Comparison of ENCODE assay signal across 20 cellular contexts in the genomic region with DNA sequence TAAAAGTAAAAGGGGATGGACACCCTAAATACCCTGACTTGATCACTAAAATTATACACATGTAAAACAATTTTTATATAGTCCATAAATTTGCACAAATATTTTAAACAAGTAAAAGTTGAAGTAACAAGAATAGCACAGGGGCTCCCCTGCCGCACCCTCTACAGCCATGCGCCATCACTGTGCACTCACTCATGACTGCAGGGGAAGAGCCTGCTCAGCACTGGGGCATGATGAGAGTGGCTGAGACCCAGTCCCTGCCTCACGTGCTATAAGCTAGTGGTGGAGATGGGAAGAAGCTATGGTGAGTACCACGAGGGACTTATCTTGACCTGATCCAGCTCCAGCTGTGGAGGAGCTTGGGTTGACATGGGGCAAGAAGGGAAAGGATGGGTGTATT. TPM values are rescaled to one million over a fixed set of nuclear protein-coding genes. Genes with fewer than 3 reads are reported as not detected.
A peak's percentile ranks its signal among the peaks of the same experiment; 100 is the strongest.
DNase-seq lines count a peak whose midpoint lies in the region; ATAC-seq and TF ChIP-seq lines count a peak whose summit lies in the region.
"Had no signal": no experiment of that assay in that cellular context is flagged by ENCODE, and none has a peak within 500 bp of the region (broad histone marks: within the 10 kb centered on the region; RNA-seq: fewer than 3 reads in every experiment).

No MANE protein-coding gene starts in this region.

- no peak overlapping the region for H3K4me3 Mint-ChIP-seq in activated CD4-positive, alpha-beta T cell treated with anti-CD3 and anti-CD28 coated beads, Interleukin-2, amount 10 ng/mL, durations not matched to agents 24 days and 14 days
- no peak overlapping the region for H3K4me3 Mint-ChIP-seq in activated CD4-positive, alpha-beta T cell treated with anti-CD3 and anti-CD28 coated beads for 36 hours
- H3K4me3 Mint-ChIP-seq in natural killer cell treated with Interleukin-12 subunit alpha and Interleukin-12 subunit beta and Interleukin-15 and Interleukin-18, amount 100 ng/mL, for 72 hours: no peak overlapping the region
- no peak overlapping the region for H3K4me3 Mint-ChIP-seq in natural killer cell
- H3K4me3 Mint-ChIP-seq: CD14-positive monocyte; CD4-positive, alpha-beta T cell; CD8-positive, alpha-beta memory T cell; HFFc6 had no signal

- CTCF ChIA-PET in activated CD4-positive, alpha-beta T cell treated with anti-CD3 and anti-CD28 coated beads for 36 hours (lab: Charles Lee): interaction anchor here (1.3 to 1.9 kb wide), 2 partner anchors 20 to 323 kb away, joined by 3 to 10 read pairs; no protein-coding TSS in a partner anchor

- H3K27me3 Mint-ChIP-seq in activated CD4-positive, alpha-beta T cell treated with anti-CD3 and anti-CD28 coated beads, Interleukin-2, amount 10 ng/mL, durations not matched to agents 24 days and 14 days: no peaks in the 10 kb centered on the region
- no peaks in the 10 kb centered on the region for H3K27me3 Mint-ChIP-seq in activated CD4-positive, alpha-beta T cell treated with anti-CD3 and anti-CD28 coated beads for 36 hours
- no peaks in the 10 kb centered on the region for H3K27me3 Mint-ChIP-seq in natural killer cell treated with Interleukin-12 subunit alpha and Interleukin-12 subunit beta and Interleukin-15 and Interleukin-18, amount 100 ng/mL, for 72 hours
- H3K27me3 Mint-ChIP-seq in natural killer cell (ENCODE audit: low read depth in 2 of 2): no peaks in the 10 kb centered on the region
- H3K27me3 Mint-ChIP-seq: CD4-positive, alpha-beta T cell; CD8-positive, alpha-beta memory T cell had no signal

- H3K4me1 Mint-ChIP-seq in activated CD4-positive, alpha-beta T cell treated with anti-CD3 and anti-CD28 coated beads, Interleukin-2, amount 10 ng/mL, durations not matched to agents 24 days and 14 days: peaks cover 42% of the 10 kb centered on the region
- peaks cover 46% of the 10 kb centered on the region for H3K4me1 Mint-ChIP-seq in activated CD4-positive, alpha-beta T cell treated with anti-CD3 and anti-CD28 coated beads for 36 hours
- peaks cover 60 to 76% of the 10 kb centered on the region in 2 donors for H3K4me1 Mint-ChIP-seq in natural killer cell treated with Interleukin-12 subunit alpha and Interleukin-12 subunit beta and Interleukin-15 and Interleukin-18, amount 100 ng/mL, for 72 hours (ENCODE audit: low read depth in 2 of 2)
- H3K4me1 Mint-ChIP-seq in natural killer cell: peaks cover 39 to 43% of the 10 kb centered on the region in 2 donors

- peaks cover 14% of the 10 kb centered on the region for H3K36me3 Mint-ChIP-seq in activated CD4-positive, alpha-beta T cell treated with anti-CD3 and anti-CD28 coated beads, Interleukin-2, amount 10 ng/mL, durations not matched to agents 24 days and 14 days (ENCODE audit: low read depth)
- peaks cover 8% of the 10 kb centered on the region for H3K36me3 Mint-ChIP-seq in activated CD4-positive, alpha-beta T cell treated with anti-CD3 and anti-CD28 coated beads for 36 hours (ENCODE audit: low read depth)
- peaks cover 19% of the 10 kb centered on the region for H3K36me3 Mint-ChIP-seq in natural killer cell treated with Interleukin-12 subunit alpha and Interleukin-12 subunit beta and Interleukin-15 and Interleukin-18, amount 100 ng/mL, for 72 hours
- no peaks in the 10 kb centered on the region for H3K36me3 Mint-ChIP-seq in natural killer cell
- H3K36me3 Mint-ChIP-seq: CD14-positive monocyte had no signal

- DNase-seq in activated CD4-positive, alpha-beta T cell treated with anti-CD3 and anti-CD28 coated beads, Interleukin-2, amount 10 ng/mL, durations not matched to agents 24 days and 14 days: peak; percentile 48
- no peak for DNase-seq in activated CD4-positive, alpha-beta T cell treated with anti-CD3 and anti-CD28 coated beads for 36 hours
- no peak for DNase-seq in natural killer cell treated with Interleukin-12 subunit alpha and Interleukin-12 subunit beta and Interleukin-15 and Interleukin-18, amount 100 ng/mL, for 72 hours (ENCODE audit: low spot score)
- DNase-seq in natural killer cell: no peak
- no peak for DNase-seq in sciatic nerve (ENCODE audit: low spot score)
- DNase-seq in 8988T: no peak
- DNase-seq: ACHN; AML-193; BE2C; CD4-positive, alpha-beta T cell; CD8-positive, alpha-beta memory T cell; DMS 273 treated with DMSO at 0.1 percent for 48 hours; DMS79; EL; GDM1; GOT3; HFFc6 had no signal

- POLR2A ChIA-PET in activated CD4-positive, alpha-beta T cell treated with anti-CD3 and anti-CD28 coated beads for 36 hours (lab: Charles Lee): no interaction called here

- peaks cover 20% of the 10 kb centered on the region for H3K9me3 Mint-ChIP-seq in activated CD4-positive, alpha-beta T cell treated with anti-CD3 and anti-CD28 coated beads, Interleukin-2, amount 10 ng/mL, durations not matched to agents 24 days and 14 days
- H3K9me3 Mint-ChIP-seq in activated CD4-positive, alpha-beta T cell treated with anti-CD3 and anti-CD28 coated beads for 36 hours (ENCODE audit: low read depth): peaks cover 3% of the 10 kb centered on the region
- H3K9me3 Mint-ChIP-seq in natural killer cell treated with Interleukin-12 subunit alpha and Interleukin-12 subunit beta and Interleukin-15 and Interleukin-18, amount 100 ng/mL, for 72 hours: peaks cover 4% of the 10 kb centered on the region
- H3K9me3 Mint-ChIP-seq in natural killer cell: no peaks in the 10 kb centered on the region
- H3K9me3 Mint-ChIP-seq: CD4-positive, alpha-beta T cell; CD8-positive, alpha-beta memory T cell had no signal

- ATAC-seq in activated CD4-positive, alpha-beta T cell treated with anti-CD3 and anti-CD28 coated beads for 36 hours: no peak
- ATAC-seq in natural killer cell treated with Interleukin-12 subunit alpha and Interleukin-12 subunit beta and Interleukin-15 and Interleukin-18, amount 100 ng/mL, for 72 hours: no peak
- ATAC-seq in natural killer cell: no peak
- ATAC-seq in sciatic nerve: peak; percentile 20
- ATAC-seq: A549, GM12878 had no signal

- intact Hi-C loops in activated CD4-positive, alpha-beta T cell treated with anti-CD3 and anti-CD28 coated beads, Interleukin-2, amount 10 ng/mL, durations not matched to agents 24 days and 14 days (cut with micrococcal nuclease): no loop called here
- intact Hi-C loops in activated CD4-positive, alpha-beta T cell treated with anti-CD3 and anti-CD28 coated beads for 36 hours (cut with DNase I, micrococcal nuclease): loop anchor here in 1 of 2 experiments (10.0 kb wide), 1 partner anchor 487 kb away; no protein-coding TSS in a partner anchor
- intact Hi-C loops in natural killer cell (cut with micrococcal nuclease): no loop called here
- intact Hi-C loops in sciatic nerve (cut with DNase I): no loop called here

- H3K27ac Mint-ChIP-seq in activated CD4-positive, alpha-beta T cell treated with anti-CD3 and anti-CD28 coated beads, Interleukin-2, amount 10 ng/mL, durations not matched to agents 24 days and 14 days: peak overlapping the region; percentile 22
- no peak overlapping the region for H3K27ac Mint-ChIP-seq in activated CD4-positive, alpha-beta T cell treated with anti-CD3 and anti-CD28 coated beads for 36 hours
- peak overlapping the region; percentile 18 to 97 for H3K27ac Mint-ChIP-seq in natural killer cell treated with Interleukin-12 subunit alpha and Interleukin-12 subunit beta and Interleukin-15 and Interleukin-18, amount 100 ng/mL, for 72 hours
- H3K27ac Mint-ChIP-seq in natural killer cell: no peak overlapping the region
- H3K27ac Mint-ChIP-seq: CD14-positive monocyte; CD4-positive, alpha-beta T cell; HFFc6 had no signal

- TF ChIP-seq CTCF in natural killer cell (IDR thresholded peaks at IDR 0.05): no peak

RNA-seq across cellular contexts. Expression of a gene that starts 46.9 kb away (rescaled TPM):
- 16.4 and 21.1 TPM in 2 replicates for total RNA-seq in activated CD4-positive, alpha-beta T cell treated with anti-CD3 and anti-CD28 coated beads, Interleukin-2, amount 10 ng/mL, durations not matched to agents 24 days and 14 days
- total RNA-seq in activated CD4-positive, alpha-beta T cell treated with anti-CD3 and anti-CD28 coated beads for 36 hours: 10 to 100 TPM; 29.7 to 36.7 TPM
- 1 to 10 TPM; 6.3 to 9.3 TPM for total RNA-seq in natural killer cell treated with Interleukin-12 subunit alpha and Interleukin-12 subunit beta and Interleukin-15 and Interleukin-18, amount 100 ng/mL, for 72 hours
- under 1 TPM; 0.21 to 0.80 (median 0.29) TPM for total RNA-seq in natural killer cell
- total RNA-seq in sciatic nerve: 74.9 TPM

RNA-seq across cellular contexts. Expression of a gene that starts 47.5 kb away (rescaled TPM):
- total RNA-seq in activated CD4-positive, alpha-beta T cell treated with anti-CD3 and anti-CD28 coated beads, Interleukin-2, amount 10 ng/mL, durations not matched to agents 24 days and 14 days: 47.9 and 50.8 TPM in 2 replicates
- total RNA-seq in activated CD4-positive, alpha-beta T cell treated with anti-CD3 and anti-CD28 coated beads for 36 hours: 10 to 100 TPM; 48.8 to 59.5 TPM
- total RNA-seq in natural killer cell treated with Interleukin-12 subunit alpha and Interleukin-12 subunit beta and Interleukin-15 and Interleukin-18, amount 100 ng/mL, for 72 hours: 100 to 1,000 TPM; 133 to 241 TPM
- total RNA-seq in natural killer cell: 100 to 1,000 TPM; 264 to 339 (median 304) TPM
- 3.5 TPM for total RNA-seq in sciatic nerve

Comparison
In these comparisons a context has a peak if more than half of its experiments do, and no peak if none do; other contexts are left out.
1. H3K27ac Mint-ChIP-seq: peak in activated CD4-positive, alpha-beta T cell treated with anti-CD3 and anti-CD28 coated beads, Interleukin-2, amount 10 ng/mL, durations not matched to agents 24 days and 14 days (single experiment) and natural killer cell treated with Interleukin-12 subunit alpha and Interleukin-12 subunit beta and Interleukin-15 and Interleukin-18, amount 100 ng/mL, for 72 hours (2 of 2); none in activated CD4-positive, alpha-beta T cell treated with anti-CD3 and anti-CD28 coated beads for 36 hours (single experiment) and natural killer cell (0 of 2).
2. RNA of a gene that starts 47.5 kb away (total RNA-seq): 264 to 339 TPM in natural killer cell, 133 to 241 TPM in natural killer cell treated with Interleukin-12 subunit alpha and Interleukin-12 subunit beta and Interleukin-15 and Interleukin-18, amount 100 ng/mL, for 72 hours, 48.8 to 59.5 TPM in activated CD4-positive, alpha-beta T cell treated with anti-CD3 and anti-CD28 coated beads for 36 hours and 47.9 to 50.8 TPM in activated CD4-positive, alpha-beta T cell treated with anti-CD3 and anti-CD28 coated beads, Interleukin-2, amount 10 ng/mL, durations not matched to agents 24 days and 14 days; 3.5 TPM in sciatic nerve (single experiment); every median in the first group is over 10 times any median in the second.